8 cellular contexts compared by ENCODE assay signal in genomic region chr15:60389261-60390077, GRCh38. TPM values are rescaled to one million over a fixed set of nuclear protein-coding genes. Genes with fewer than 3 reads are reported as not detected.
DNase-seq lines count a peak whose midpoint lies in the region; ATAC-seq, FAIRE-seq and TF ChIP-seq lines count a peak whose summit lies in the region.

No MANE protein-coding gene starts in this region.

- peak overlapping the region; percentile 29 for H3K4me3 Mint-ChIP-seq in activated CD8-positive, alpha-beta T cell treated with anti-CD3 and anti-CD28 coated beads, Interleukin-2, amount 10 ng/mL, durations not matched to agents 7 days and 5 days
- H3K4me3 Mint-ChIP-seq in memory B cell = peak overlapping the region; percentile 2

- POLR2A ChIA-PET in activated CD8-positive, alpha-beta T cell treated with anti-CD3 and anti-CD28 coated beads, Interleukin-2, amount 10 ng/mL, durations not matched to agents 7 days and 5 days (lab: Charles Lee) = interaction anchor here (1.6 kb wide), 1 partner anchor 8 kb away, joined by 6 read pairs; the partner anchor contains the start of gene ANXA2

- ATAC-seq in HG02852 (IDR thresholded peaks at IDR 0.05; ENCODE audit: unreplicated experiment) = peak; percentile 93
- ATAC-seq in activated CD8-positive, alpha-beta T cell treated with anti-CD3 and anti-CD28 coated beads, Interleukin-2, amount 10 ng/mL, durations not matched to agents 7 days and 5 days = peak; percentile 95
- peak; percentile 87 for ATAC-seq in memory B cell (ENCODE audit: low read depth)
- no peak for ATAC-seq in Right ventricle myocardium inferior

- no peak for TF ChIP-seq POLR2A in GM12891 (IDR thresholded peaks at IDR 0.05; ENCODE audit: low read depth, low read length)

- no peaks in the 10 kb centered on the region for H3K27me3 Mint-ChIP-seq in activated CD8-positive, alpha-beta T cell treated with anti-CD3 and anti-CD28 coated beads, Interleukin-2, amount 10 ng/mL, durations not matched to agents 7 days and 5 days (ENCODE audit: low read depth)
- no peaks in the 10 kb centered on the region for H3K27me3 Mint-ChIP-seq in memory B cell

- peak overlapping the region; percentile 58 for H3K27ac Mint-ChIP-seq in activated CD8-positive, alpha-beta T cell treated with anti-CD3 and anti-CD28 coated beads, Interleukin-2, amount 10 ng/mL, durations not matched to agents 7 days and 5 days
- H3K27ac Mint-ChIP-seq in memory B cell = peak overlapping the region; percentile 3

- H3K4me1 Mint-ChIP-seq in activated CD8-positive, alpha-beta T cell treated with anti-CD3 and anti-CD28 coated beads, Interleukin-2, amount 10 ng/mL, durations not matched to agents 7 days and 5 days (ENCODE audit: low read depth) = peaks cover 56% of the 10 kb centered on the region
- H3K4me1 Mint-ChIP-seq in memory B cell = peaks cover 33% of the 10 kb centered on the region

- CTCF ChIA-PET in activated CD8-positive, alpha-beta T cell treated with anti-CD3 and anti-CD28 coated beads, Interleukin-2, amount 10 ng/mL, durations not matched to agents 7 days and 5 days (lab: Charles Lee) = no interaction called here

- peaks cover 51% of the 10 kb centered on the region for H3K36me3 Mint-ChIP-seq in activated CD8-positive, alpha-beta T cell treated with anti-CD3 and anti-CD28 coated beads, Interleukin-2, amount 10 ng/mL, durations not matched to agents 7 days and 5 days (ENCODE audit: low read depth)
- H3K36me3 Mint-ChIP-seq in memory B cell = peaks cover 11% of the 10 kb centered on the region

- intact Hi-C loops in Right ventricle myocardium inferior (cut with DNase I) = no loop called here

- DNase-seq in GM18507 (ENCODE audit: extremely low spot score, insufficient read length, low read depth) = no peak
- DNase-seq in activated CD8-positive, alpha-beta T cell treated with anti-CD3 and anti-CD28 coated beads, Interleukin-2, amount 10 ng/mL, durations not matched to agents 7 days and 5 days = peak; percentile 56
- DNase-seq in memory B cell (ENCODE audit: low spot score in 2 of 2) = no peak
- no peak for DNase-seq in MV-4-11 (lab: John Stamatoyannopoulos, UW)
- DNase-seq in CD1c-positive myeloid dendritic cell (ENCODE audit: extremely low spot score) = no peak
- DNase-seq in Right ventricle myocardium inferior (ENCODE audit: missing footprints) = no peak
- no peak for DNase-seq in GM12891 (ENCODE audit: insufficient read length, low spot score)

- FAIRE-seq in GM18507 (lab: Jason Lieb, UNC) (peak; percentile 52), GM12891 (lab: Jason Lieb, UNC) (no peak)

- H3K9me3 Mint-ChIP-seq in activated CD8-positive, alpha-beta T cell treated with anti-CD3 and anti-CD28 coated beads, Interleukin-2, amount 10 ng/mL, durations not matched to agents 7 days and 5 days (ENCODE audit: insufficient read depth) = no peaks in the 10 kb centered on the region
- no peaks in the 10 kb centered on the region for H3K9me3 Mint-ChIP-seq in memory B cell

TF ChIP-seq in GM12891, 5 proteins besides CTCF, POLR2A, EP300 and RAD21:
- no peak for TF ChIP-seq POLR2AphosphoS5 (IDR thresholded peaks at IDR 0.05; ENCODE audit: low read depth, low read length)
- TF ChIP-seq POU2F2 (IDR thresholded peaks at IDR 0.05; ENCODE audit: low read depth, low read length) = no peak
- no peak for TF ChIP-seq PAX5 (IDR thresholded peaks at IDR 0.05; ENCODE audit: insufficient read depth, low read length, severe bottlenecking)

RNA-seq across cellular contexts. Expression of gene ANXA2, which starts 8.3 kb away (rescaled TPM):
- 100 to 1,000 TPM; 368 to 375 TPM for total RNA-seq in activated CD8-positive, alpha-beta T cell treated with anti-CD3 and anti-CD28 coated beads, Interleukin-2, amount 10 ng/mL, durations not matched to agents 7 days and 5 days
- 212 TPM for total RNA-seq in Right ventricle myocardium inferior
- 59.1 TPM for polyA plus RNA-seq in GM12891 (2012; ENCODE audit: low read depth, missing spikeins)
